In the genomic region with DNA sequence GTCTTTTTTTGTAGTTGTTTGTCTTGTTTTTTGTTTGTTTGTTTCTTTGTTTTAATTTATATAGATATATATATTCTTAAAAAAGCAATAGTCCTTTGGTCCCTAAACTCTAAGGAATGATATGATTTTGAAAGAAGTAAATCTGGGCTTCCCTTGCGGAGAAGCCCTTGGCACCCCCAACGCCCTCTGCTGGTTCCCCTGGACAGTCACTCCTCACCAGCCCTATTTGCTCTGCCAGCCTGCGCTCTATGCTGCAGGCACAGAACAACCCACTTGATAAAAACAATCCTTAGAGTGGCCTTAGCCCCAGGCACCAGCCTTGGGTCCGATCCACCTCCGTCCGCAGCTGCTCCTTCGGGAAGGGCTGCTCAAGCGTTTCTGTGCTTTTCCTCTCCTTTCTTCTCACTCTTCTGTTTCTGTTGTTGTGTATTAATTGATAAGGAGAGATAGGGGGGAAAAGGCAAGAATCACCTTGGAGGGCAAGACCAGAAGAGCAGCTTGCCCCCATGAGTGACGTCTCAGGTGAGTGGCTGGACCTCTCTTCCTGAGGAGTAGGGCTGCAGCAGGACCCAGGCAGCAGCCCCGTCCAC, we compare ENCODE assay signal across 8 cellular contexts. TPM values are rescaled to one million over a fixed set of nuclear protein-coding genes. Genes with fewer than 3 reads are reported as not detected.
A peak's percentile ranks its signal among the peaks of the same experiment; 100 is the strongest.
DNase-seq lines count a peak whose midpoint lies in the region; ATAC-seq, FAIRE-seq and TF ChIP-seq lines count a peak whose summit lies in the region.

No MANE protein-coding gene starts in this region.

- no peak overlapping the region for H3K9ac ChIP-seq in SU-DHL-6 (ENCODE audit: low read length)

- no peaks in the 10 kb centered on the region for H3K27me3 Mint-ChIP-seq in stimulated activated naive B cell treated with anti-CD40 and anti-IgM and Interleukin-4, amounts not matched to agents 10 μg/mL and 1 μg/mL and 100 μg/mL, for 72 hours

- H3K27ac Mint-ChIP-seq in stimulated activated naive B cell treated with anti-CD40 and anti-IgM and Interleukin-4, amounts not matched to agents 10 μg/mL and 1 μg/mL and 100 μg/mL, for 72 hours, result no peak overlapping the region

- H3K9me3 Mint-ChIP-seq in stimulated activated naive B cell treated with anti-CD40 and anti-IgM and Interleukin-4, amounts not matched to agents 10 μg/mL and 1 μg/mL and 100 μg/mL, for 72 hours, result no peaks in the 10 kb centered on the region

- FAIRE-seq in H54 (lab: Jason Lieb, UNC), result no peak

- no peak for TF ChIP-seq POLR2A in H54 (IDR thresholded peaks at IDR 0.05; ENCODE audit: low read depth, low read length)

- no peak overlapping the region for H2AFZ ChIP-seq in SU-DHL-6 (ENCODE audit: low read depth, low read length, severe bottlenecking)

- no peaks in the 10 kb centered on the region for H3K9me3 ChIP-seq in SU-DHL-6 (ENCODE audit: insufficient read depth, low read length)

- peaks cover 0 to 3% of the 10 kb centered on the region in 2 donors for H3K4me1 Mint-ChIP-seq in stimulated activated naive B cell treated with anti-CD40 and anti-IgM and Interleukin-4, amounts not matched to agents 10 μg/mL and 1 μg/mL and 100 μg/mL, for 72 hours

- no peak overlapping the region for H3K4me3 ChIP-seq in AG09309 (ENCODE audit: control insufficient read depth, low read depth, low read length)
- H3K4me3 ChIP-seq in SU-DHL-6 (ENCODE audit: insufficient read depth, low read length, poor library complexity, severe bottlenecking), result no peak overlapping the region

- intact Hi-C loops in left colon (cut with DNase I, micrococcal nuclease), result no loop called here

- H3K36me3 ChIP-seq in SU-DHL-6 (ENCODE audit: low read length), result no peaks in the 10 kb centered on the region

- H3F3A ChIP-seq in SU-DHL-6 (ENCODE audit: insufficient read depth), result no peaks in the 10 kb centered on the region

- H3K4me2 ChIP-seq in SU-DHL-6 (ENCODE audit: low read depth, low read length, poor library complexity, severe bottlenecking), result no peak overlapping the region

- no peaks in the 10 kb centered on the region for H3K9me2 ChIP-seq in SU-DHL-6 (replicated peaks; ENCODE audit: insufficient read depth, low read length)

- no peaks in the 10 kb centered on the region for H3K27me3 ChIP-seq in SU-DHL-6 (ENCODE audit: low read length)

- H4K20me1 ChIP-seq in SU-DHL-6 (ENCODE audit: low read depth, low read length), result no peaks in the 10 kb centered on the region

- TF ChIP-seq CTCF in AG09309 (IDR thresholded peaks at IDR 0.05; ENCODE audit: control insufficient read depth, insufficient read depth, low read depth, low read length, missing control alignments), result peak; percentile 43
- TF ChIP-seq CTCF in SU-DHL-6 (IDR thresholded peaks at IDR 0.05; ENCODE audit: insufficient read depth, low read length, poor library complexity, severe bottlenecking), result peak; percentile 76

- H3K4me3 Mint-ChIP-seq in stimulated activated naive B cell treated with anti-CD40 and anti-IgM and Interleukin-4, amounts not matched to agents 10 μg/mL and 1 μg/mL and 100 μg/mL, for 72 hours, result no peak overlapping the region

- no peaks in the 10 kb centered on the region for H3K79me2 ChIP-seq in SU-DHL-6 (ENCODE audit: insufficient read depth, low read length)

- H3K36me3 Mint-ChIP-seq in stimulated activated naive B cell treated with anti-CD40 and anti-IgM and Interleukin-4, amounts not matched to agents 10 μg/mL and 1 μg/mL and 100 μg/mL, for 72 hours, result no peaks in the 10 kb centered on the region

- DNase-seq in AG09309 (ENCODE audit: low read depth) (no peak), H54 (ENCODE audit: insufficient read length, low spot score) (peak; percentile 32), astrocyte of the hippocampus (ENCODE audit: low read depth, low spot score) (peak; percentile 21), left colon (peak in 1 of 2 donors; percentile 55)
- DNase-seq in stimulated activated naive B cell treated with anti-CD40 and anti-IgM and Interleukin-4, amounts not matched to agents 10 μg/mL and 1 μg/mL and 100 μg/mL, for 72 hours, result no peak

- H3K27ac ChIP-seq in SU-DHL-6 (ENCODE audit: low read depth, low read length), result no peak overlapping the region

- ATAC-seq in left colon, result peak; percentile 85
- ATAC-seq in stimulated activated naive B cell treated with anti-CD40 and anti-IgM and Interleukin-4, amounts not matched to agents 10 μg/mL and 1 μg/mL and 100 μg/mL, for 72 hours (replicated peaks), result peak; percentile 63 to 76
- no peak for ATAC-seq in GM18870 (IDR thresholded peaks at IDR 0.05; ENCODE audit: unreplicated experiment)
- no peak for ATAC-seq in GM21529 (IDR thresholded peaks at IDR 0.05; ENCODE audit: unreplicated experiment)

RNA-seq across cellular contexts. Expression of a gene that starts 13.7 kb away (rescaled TPM):
- 10 to 100 TPM; 39.1 to 40.8 TPM for total RNA-seq in left colon

RNA-seq across cellular contexts. Expression of a gene that starts 33.9 kb away (rescaled TPM):
- 1 to 10 TPM; 1.1 to 1.2 TPM for total RNA-seq in left colon

RNA-seq across cellular contexts. Expression of a gene that starts 55.0 kb away (rescaled TPM):
- 100 to 1,000 TPM; 407 to 466 TPM for total RNA-seq in left colon

Comparison
In these comparisons a context has a peak if more than half of its experiments do, and no peak if none do; other contexts are left out.
1. DNase-seq: peak in H54 (single experiment) and astrocyte of the hippocampus (single experiment); none in AG09309 (single experiment) and stimulated activated naive B cell treated with anti-CD40 and anti-IgM and Interleukin-4, amounts not matched to agents 10 μg/mL and 1 μg/mL and 100 μg/mL, for 72 hours (single experiment).
2. ATAC-seq: peak in left colon (single experiment) and stimulated activated naive B cell treated with anti-CD40 and anti-IgM and Interleukin-4, amounts not matched to agents 10 μg/mL and 1 μg/mL and 100 μg/mL, for 72 hours (2 of 2); none in GM18870 (single experiment) and GM21529 (single experiment).